ENCODE assay signal across 8 cellular contexts in the genomic region with DNA sequence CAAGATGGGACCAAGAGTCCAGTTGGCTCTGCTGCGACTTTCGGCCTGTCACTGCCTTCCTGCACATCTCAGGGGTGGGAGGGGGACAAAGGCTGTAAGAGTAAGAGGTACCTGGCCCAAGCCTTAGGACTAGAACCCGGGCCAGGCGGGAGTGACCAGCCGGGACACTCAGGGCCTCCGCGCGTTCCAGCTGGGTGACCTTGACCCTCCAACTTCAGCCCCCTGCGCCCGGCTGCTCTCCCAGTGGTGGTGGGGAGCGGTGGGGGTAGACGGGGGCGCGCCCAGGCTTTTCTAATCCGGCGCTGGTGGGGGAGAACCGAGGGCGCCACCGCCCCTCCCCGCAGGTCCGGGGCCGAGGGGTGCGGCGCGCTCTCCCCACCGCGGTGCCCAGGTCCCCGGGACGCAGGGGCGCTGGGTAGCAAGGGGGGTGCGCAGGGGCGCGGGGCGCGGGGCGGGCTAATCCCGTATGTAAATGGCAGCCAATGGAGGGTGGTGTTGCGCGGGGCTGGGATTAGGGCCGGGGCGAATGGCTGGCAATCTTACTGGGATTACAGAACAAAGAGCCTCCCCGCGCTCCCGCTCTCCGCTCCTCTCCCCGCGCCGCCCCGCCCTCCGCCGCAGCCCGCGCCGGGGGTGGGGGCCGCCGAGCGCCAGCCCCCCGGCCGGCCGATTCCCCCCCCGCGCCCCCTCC. TPM values are rescaled to one million over a fixed set of nuclear protein-coding genes. Genes with fewer than 3 reads are reported as not detected.
DNase-seq lines count a peak whose midpoint lies in the region; ATAC-seq and TF ChIP-seq lines count a peak whose summit lies in the region.

A gene with protein sequence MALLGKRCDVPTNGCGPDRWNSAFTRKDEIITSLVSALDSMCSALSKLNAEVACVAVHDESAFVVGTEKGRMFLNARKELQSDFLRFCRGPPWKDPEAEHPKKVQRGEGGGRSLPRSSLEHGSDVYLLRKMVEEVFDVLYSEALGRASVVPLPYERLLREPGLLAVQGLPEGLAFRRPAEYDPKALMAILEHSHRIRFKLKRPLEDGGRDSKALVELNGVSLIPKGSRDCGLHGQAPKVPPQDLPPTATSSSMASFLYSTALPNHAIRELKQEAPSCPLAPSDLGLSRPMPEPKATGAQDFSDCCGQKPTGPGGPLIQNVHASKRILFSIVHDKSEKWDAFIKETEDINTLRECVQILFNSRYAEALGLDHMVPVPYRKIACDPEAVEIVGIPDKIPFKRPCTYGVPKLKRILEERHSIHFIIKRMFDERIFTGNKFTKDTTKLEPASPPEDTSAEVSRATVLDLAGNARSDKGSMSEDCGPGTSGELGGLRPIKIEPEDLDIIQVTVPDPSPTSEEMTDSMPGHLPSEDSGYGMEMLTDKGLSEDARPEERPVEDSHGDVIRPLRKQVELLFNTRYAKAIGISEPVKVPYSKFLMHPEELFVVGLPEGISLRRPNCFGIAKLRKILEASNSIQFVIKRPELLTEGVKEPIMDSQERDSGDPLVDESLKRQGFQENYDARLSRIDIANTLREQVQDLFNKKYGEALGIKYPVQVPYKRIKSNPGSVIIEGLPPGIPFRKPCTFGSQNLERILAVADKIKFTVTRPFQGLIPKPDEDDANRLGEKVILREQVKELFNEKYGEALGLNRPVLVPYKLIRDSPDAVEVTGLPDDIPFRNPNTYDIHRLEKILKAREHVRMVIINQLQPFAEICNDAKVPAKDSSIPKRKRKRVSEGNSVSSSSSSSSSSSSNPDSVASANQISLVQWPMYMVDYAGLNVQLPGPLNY (plus strand): TSS at position 586 of the 691 bp plus-strand sequence. CDS start 54,175 bp downstream, outside the sequence.

- no peak for TF ChIP-seq CTCF in lower lobe of right lung (IDR thresholded peaks at IDR 0.05)

- H3K9me3 ChIP-seq in lower lobe of right lung = no peaks in the 10 kb centered on the region

- peaks cover 5% of the 10 kb centered on the region for H3K36me3 Mint-ChIP-seq in activated CD8-positive, alpha-beta memory T cell treated with anti-CD3 and anti-CD28 coated beads, Interleukin-2, amount 10 ng/mL, durations not matched to agents 7 days and 5 days
- H3K36me3 Mint-ChIP-seq in effector memory CD8-positive, alpha-beta T cell (ENCODE audit: insufficient read depth) = peaks cover 4% of the 10 kb centered on the region

- peaks cover 13% of the 10 kb centered on the region for H3K4me1 Mint-ChIP-seq in activated CD8-positive, alpha-beta memory T cell treated with anti-CD3 and anti-CD28 coated beads, Interleukin-2, amount 10 ng/mL, durations not matched to agents 7 days and 5 days
- H3K4me1 Mint-ChIP-seq in effector memory CD8-positive, alpha-beta T cell (ENCODE audit: low read depth in 2 of 2) = peaks cover 13 to 15% of the 10 kb centered on the region in 2 donors

- peak within 1 kb of the TSS; percentile 72 for H3K4me3 ChIP-seq in lower lobe of right lung

- H3K27me3 Mint-ChIP-seq in activated CD8-positive, alpha-beta memory T cell treated with anti-CD3 and anti-CD28 coated beads, Interleukin-2, amount 10 ng/mL, durations not matched to agents 7 days and 5 days = peaks cover 35% of the 10 kb centered on the region
- H3K27me3 Mint-ChIP-seq in effector memory CD8-positive, alpha-beta T cell = peaks cover 24 to 28% of the 10 kb centered on the region in 2 donors

- peak within 1 kb of the TSS; percentile 23 for H3K4me3 Mint-ChIP-seq in activated CD8-positive, alpha-beta memory T cell treated with anti-CD3 and anti-CD28 coated beads, Interleukin-2, amount 10 ng/mL, durations not matched to agents 7 days and 5 days
- H3K4me3 Mint-ChIP-seq in effector memory CD8-positive, alpha-beta T cell = peak within 1 kb of the TSS; percentile 72 to 86

- ATAC-seq in HG02678 (IDR thresholded peaks at IDR 0.05; ENCODE audit: unreplicated experiment) (peak; percentile 42), lower lobe of right lung (peak; percentile 66 to 70)
- ATAC-seq in activated CD8-positive, alpha-beta memory T cell treated with anti-CD3 and anti-CD28 coated beads, Interleukin-2, amount 10 ng/mL, durations not matched to agents 7 days and 5 days = no peak
- ATAC-seq in effector memory CD8-positive, alpha-beta T cell (replicated peaks) = peak; percentile 16

- intact Hi-C loops in lower lobe of right lung (cut with DNase I) = no loop called here

- H3K4me1 ChIP-seq in lower lobe of right lung = peaks cover 17% of the 10 kb centered on the region

- H3K27me3 ChIP-seq in lower lobe of right lung (ENCODE audit: low read depth) = no peaks in the 10 kb centered on the region

- CTCF ChIA-PET in activated CD8-positive, alpha-beta memory T cell treated with anti-CD3 and anti-CD28 coated beads, Interleukin-2, amount 10 ng/mL, durations not matched to agents 7 days and 5 days (lab: Charles Lee) = interaction anchor here (1.2 kb wide), 1 partner anchor 114 kb away, joined by 3 read pairs; no protein-coding TSS in a partner anchor

- DNase-seq in C1 segment of cervical spinal cord (lab: John Stamatoyannopoulos, UW) (peak in 10 of 14 donors; percentile 33 to 78 (median 59)), NCI-H748 treated with DMSO at 0.1 percent for 48 hours (lab: John Stamatoyannopoulos, UW) (peak; percentile 42), lower lobe of right lung (peak; percentile 77), DMS153 (lab: John Stamatoyannopoulos, UW) (no peak)
- DNase-seq in activated CD8-positive, alpha-beta memory T cell treated with anti-CD3 and anti-CD28 coated beads, Interleukin-2, amount 10 ng/mL, durations not matched to agents 7 days and 5 days = no peak
- peak in 1 of 3 experiments; percentile 5 for DNase-seq in effector memory CD8-positive, alpha-beta T cell
- peak; percentile 41 for DNase-seq in stimulated activated CD4-positive, alpha-beta T cell treated with anti-CD3 and anti-CD28 coated beads, Interleukin-4, amount 100 ng/mL, for 48 hours (ENCODE audit: low read depth in 2 of 2)

- H3K9me3 Mint-ChIP-seq in activated CD8-positive, alpha-beta memory T cell treated with anti-CD3 and anti-CD28 coated beads, Interleukin-2, amount 10 ng/mL, durations not matched to agents 7 days and 5 days (ENCODE audit: low read depth) = no peaks in the 10 kb centered on the region
- no peaks in the 10 kb centered on the region for H3K9me3 Mint-ChIP-seq in effector memory CD8-positive, alpha-beta T cell

- H3K36me3 ChIP-seq in lower lobe of right lung = no peaks in the 10 kb centered on the region

- peak within 1 kb of the TSS; percentile 56 for H3K27ac Mint-ChIP-seq in activated CD8-positive, alpha-beta memory T cell treated with anti-CD3 and anti-CD28 coated beads, Interleukin-2, amount 10 ng/mL, durations not matched to agents 7 days and 5 days
- peak within 1 kb of the TSS in 1 of 2 donors; percentile 93 for H3K27ac Mint-ChIP-seq in effector memory CD8-positive, alpha-beta T cell

- peak within 1 kb of the TSS; percentile 77 for H3K27ac ChIP-seq in lower lobe of right lung

RNA-seq across cellular contexts. Expression of the gene that starts here (rescaled TPM):
- total RNA-seq in activated CD8-positive, alpha-beta memory T cell treated with anti-CD3 and anti-CD28 coated beads, Interleukin-2, amount 10 ng/mL, durations not matched to agents 7 days and 5 days = under 1 TPM; 0.20 to 0.66 TPM
- total RNA-seq in lower lobe of right lung = 16.3 TPM

Comparison
In these comparisons a context has a peak if more than half of its experiments do, and no peak if none do; other contexts are left out.
1. RNA of the gene that starts here (total RNA-seq): 16.3 TPM in lower lobe of right lung (single experiment); 0.20 to 0.66 TPM in activated CD8-positive, alpha-beta memory T cell treated with anti-CD3 and anti-CD28 coated beads, Interleukin-2, amount 10 ng/mL, durations not matched to agents 7 days and 5 days; every median in the first group is over 10 times any median in the second.
2. DNase-seq: peak in C1 segment of cervical spinal cord (10 of 14), NCI-H748 treated with DMSO at 0.1 percent for 48 hours (single experiment), lower lobe of right lung (single experiment) and stimulated activated CD4-positive, alpha-beta T cell treated with anti-CD3 and anti-CD28 coated beads, Interleukin-4, amount 100 ng/mL, for 48 hours (2 of 2); none in activated CD8-positive, alpha-beta memory T cell treated with anti-CD3 and anti-CD28 coated beads, Interleukin-2, amount 10 ng/mL, durations not matched to agents 7 days and 5 days (single experiment) and DMS153 (single experiment).